In genomic region chr11:122743949-122744876, GRCh38 we compare ENCODE assay signal across 8 cellular contexts.
DNase-seq lines count a peak whose midpoint lies in the region; ATAC-seq lines count a peak whose summit lies in the region.

No MANE protein-coding gene starts in this region.

- DNase-seq in left ventricle myocardium superior (peak; percentile 37), Right ventricle myocardium inferior (ENCODE audit: missing footprints) (no peak), NAMALWA (ENCODE audit: low spot score) (peak; percentile 87), activated T-cell treated with anti-CD3 and anti-CD28 coated beads for 48 hours (ENCODE audit: low read depth) (peak; percentile 71), kidney glomerular epithelial cell (lab: John Stamatoyannopoulos, UW) (no peak), NCI-H345 (lab: John Stamatoyannopoulos, UW) (no peak), globus pallidus (ENCODE audit: low spot score) (no peak)
- DNase-seq in naive thymus-derived CD4-positive, alpha-beta T cell = peak; percentile 28 to 90 (median 80)

- H3K27ac Mint-ChIP-seq in naive thymus-derived CD4-positive, alpha-beta T cell = no peak overlapping the region

- H3K4me1 Mint-ChIP-seq in naive thymus-derived CD4-positive, alpha-beta T cell = peaks cover 0 to 41% (median 16%) of the 10 kb centered on the region in 7 donors

- H3K9me3 ChIP-seq in naive thymus-derived CD4-positive, alpha-beta T cell (ENCODE audit: control insufficient read depth in 2 of 3, low read length in 3 of 3) = no peaks in the 10 kb centered on the region

- peaks cover 61 to 68% of the 10 kb centered on the region in 2 donors for H3K4me1 ChIP-seq in naive thymus-derived CD4-positive, alpha-beta T cell (ENCODE audit: control insufficient read depth in 2 of 2, insufficient read depth in 2 of 2, low read length in 2 of 2)

- peak overlapping the region; percentile 84 for H3K27ac ChIP-seq in naive thymus-derived CD4-positive, alpha-beta T cell (ENCODE audit: low read depth, low read length)

- peaks cover 0 to 5% (median 0%) of the 10 kb centered on the region in 5 donors for H3K36me3 Mint-ChIP-seq in naive thymus-derived CD4-positive, alpha-beta T cell

- CTCF ChIA-PET in naive thymus-derived CD4-positive, alpha-beta T cell (lab: Charles Lee) = interaction anchor here (1.0 to 5.9 kb wide), 7 partner anchors 11 to 87 kb away, joined by 3 to 45 read pairs (median 6); partner anchors contain the start of gene UBASH3B

- no peaks in the 10 kb centered on the region for H3K36me3 ChIP-seq in naive thymus-derived CD4-positive, alpha-beta T cell (ENCODE audit: control insufficient read depth in 2 of 3, insufficient read depth in 3 of 3, low read length in 3 of 3)

- H3K27me3 ChIP-seq in naive thymus-derived CD4-positive, alpha-beta T cell (ENCODE audit: control insufficient read depth in 2 of 2, insufficient read depth in 2 of 2, low read length in 2 of 2) = no peaks in the 10 kb centered on the region

- ATAC-seq in left ventricle myocardium superior = no peak
- no peak for ATAC-seq in Right ventricle myocardium inferior
- ATAC-seq in naive thymus-derived CD4-positive, alpha-beta T cell = peak; percentile 75

- H3K4me3 Mint-ChIP-seq in naive thymus-derived CD4-positive, alpha-beta T cell = no peak overlapping the region

- peaks cover 0 to 19% (median 0%) of the 10 kb centered on the region in 5 donors for H3K27me3 Mint-ChIP-seq in naive thymus-derived CD4-positive, alpha-beta T cell

- POLR2A ChIA-PET in naive thymus-derived CD4-positive, alpha-beta T cell (lab: Charles Lee) = interaction anchor here (0.5 to 10.9 kb wide), 23 partner anchors 9 to 337 kb away, joined by 3 to 99 read pairs (median 5); partner anchors contain the start of genes HSPA8 and UBASH3B

- intact Hi-C loops in left ventricle myocardium superior (cut with micrococcal nuclease) (no loop called here), Right ventricle myocardium inferior (cut with DNase I) (no loop called here)
- intact Hi-C loops in naive thymus-derived CD4-positive, alpha-beta T cell (cut with micrococcal nuclease) = loop anchor here (1.0 to 10.0 kb wide), 11 partner anchors 10 to 1449 kb away; partner anchors contain the start of genes HSPA8 (in 1 of the 2), SC5D (in 1 of the 2) and UBASH3B (in 1 of the 2)

- peaks cover 0 to 4% (median 0%) of the 10 kb centered on the region in 11 donors for H3K9me3 Mint-ChIP-seq in naive thymus-derived CD4-positive, alpha-beta T cell

- peak overlapping the region; percentile 39 for H3K4me3 ChIP-seq in naive thymus-derived CD4-positive, alpha-beta T cell (ENCODE audit: low read length)

Comparison
In these comparisons a context has a peak if more than half of its experiments do, and no peak if none do; other contexts are left out.
1. DNase-seq: peak in left ventricle myocardium superior (single experiment), NAMALWA (single experiment), activated T-cell treated with anti-CD3 and anti-CD28 coated beads for 48 hours (single experiment) and naive thymus-derived CD4-positive, alpha-beta T cell (9 of 9); none in Right ventricle myocardium inferior (single experiment), kidney glomerular epithelial cell (single experiment), NCI-H345 (single experiment) and globus pallidus (single experiment).
2. intact Hi-C loops: an anchor here in naive thymus-derived CD4-positive, alpha-beta T cell (1.0 to 10.0 kb wide); none called in left ventricle myocardium superior and Right ventricle myocardium inferior.